In genomic region chr1:36094621-36095061, GRCh38 we compare ENCODE assay signal across 23 cellular contexts. TPM values are rescaled to one million over a fixed set of nuclear protein-coding genes. Genes with fewer than 3 reads are reported as not detected.
DNase-seq lines count a peak whose midpoint lies in the region; ATAC-seq, FAIRE-seq and TF ChIP-seq lines count a peak whose summit lies in the region.
"Had no signal": no experiment of that assay in that cellular context is flagged by ENCODE, and none has a peak within 500 bp of the region (broad histone marks: within the 10 kb centered on the region; RNA-seq: fewer than 3 reads in every experiment).

No MANE protein-coding gene starts in this region.

- H3K27me3 Mint-ChIP-seq in activated T-cell treated with anti-CD3 and anti-CD28 coated beads, Interleukin-2, amount 50 U/mL, for 4 hours (ENCODE audit: low read depth): no peaks in the 10 kb centered on the region
- H3K27me3 Mint-ChIP-seq: stimulated activated naive B cell treated with anti-CD40 and anti-IgM and Interleukin-4, amounts not matched to agents 10 μg/mL and 1 μg/mL and 100 μg/mL, for 72 hours; T-cell had no signal

- H3K4me1 ChIP-seq in kidney (ENCODE audit: control insufficient read depth in 1 of 2, insufficient read depth in 1 of 2, low read depth in 1 of 2, low read length in 2 of 2): peaks cover 1 to 10% of the 10 kb centered on the region in 2 donors
- H3K4me1 ChIP-seq in suprapubic skin: peaks cover 33% of the 10 kb centered on the region
- H3K4me1 ChIP-seq: Caco-2 had no signal

- TF ChIP-seq EP300 in suprapubic skin (IDR thresholded peaks at IDR 0.05): no peak

- peaks cover 11% of the 10 kb centered on the region for H3K36me3 Mint-ChIP-seq in activated T-cell treated with anti-CD3 and anti-CD28 coated beads, Interleukin-2, amount 50 U/mL, for 4 hours (ENCODE audit: insufficient read depth)
- H3K36me3 Mint-ChIP-seq: natural killer cell had no signal

- no peaks in the 10 kb centered on the region for H3K9me3 ChIP-seq in kidney (ENCODE audit: control insufficient read depth in 1 of 2, low read length in 2 of 2)
- no peaks in the 10 kb centered on the region for H3K9me3 ChIP-seq in suprapubic skin
- H3K9me3 ChIP-seq: A549, Caco-2, psoas muscle had no signal

- peak; percentile 8 for DNase-seq in activated T-cell treated with anti-CD3 and anti-CD28 coated beads, Interleukin-2, amount 50 U/mL, for 1 hour
- DNase-seq in activated T-cell treated with anti-CD3 and anti-CD28 coated beads, Interleukin-2, amount 50 U/mL, for 4 hours: no peak
- peak; percentile 30 for DNase-seq in kidney
- peak; percentile 46 to 80 for DNase-seq in suprapubic skin (ENCODE audit: low spot score in 2 of 2)
- no peak for DNase-seq in ureter (ENCODE audit: low spot score)
- DNase-seq in COLO668 (lab: John Stamatoyannopoulos, UW; ENCODE audit: unreplicated experiment): no peak
- no peak for DNase-seq in NAMALWA (ENCODE audit: low spot score)
- DNase-seq: activated CD4-positive, alpha-beta T cell treated with anti-CD3 and anti-CD28 coated beads, Interleukin-2, amount 50 U/mL, for 4 hours; Caco-2; central memory CD4-positive, alpha-beta T cell; natural killer cell; NCI-H146; NCI-H2227 treated with DMSO at 0.1 percent for 48 hours; stimulated activated naive B cell treated with anti-CD40 and anti-IgM and Interleukin-4, amounts not matched to agents 10 μg/mL and 1 μg/mL and 100 μg/mL, for 72 hours had no signal

- no peak overlapping the region for H3K9ac ChIP-seq in kidney (ENCODE audit: low read length in 2 of 2)

- H3K9me3 Mint-ChIP-seq in activated T-cell treated with anti-CD3 and anti-CD28 coated beads, Interleukin-2, amount 50 U/mL, for 4 hours: no peaks in the 10 kb centered on the region
- H3K9me3 Mint-ChIP-seq: activated T-helper 1 cell treated with anti-CD3 and anti-CD28 coated beads, Interleukin-12 subunit alpha, Interleukin-12 subunit beta, Interleukin-2, Interleukin-4 antibody, amounts not matched to agents 30 ng/mL and 10 ng/mL and 1 ng/mL, durations not matched to agents 14 hours and 24 hours and 36 hours; natural killer cell; stimulated activated naive B cell treated with anti-CD40 and anti-IgM and Interleukin-4, amounts not matched to agents 10 μg/mL and 1 μg/mL and 100 μg/mL, for 72 hours; T-cell had no signal

- no peak for TF ChIP-seq POLR2A in suprapubic skin (IDR thresholded peaks at IDR 0.05)

- ATAC-seq in activated T-cell treated with anti-CD3 and anti-CD28 coated beads, Interleukin-2, amount 50 U/mL, for 4 hours: no peak
- ATAC-seq: A549; natural killer cell; stimulated activated naive B cell treated with anti-CD40 and anti-IgM and Interleukin-4, amounts not matched to agents 10 μg/mL and 1 μg/mL and 100 μg/mL, for 72 hours; T-cell had no signal

- no peak overlapping the region for H3K4me3 Mint-ChIP-seq in activated T-cell treated with anti-CD3 and anti-CD28 coated beads, Interleukin-2, amount 50 U/mL, for 4 hours
- H3K4me3 Mint-ChIP-seq: activated T-helper 1 cell treated with anti-CD3 and anti-CD28 coated beads, Interleukin-12 subunit alpha, Interleukin-12 subunit beta, Interleukin-2, Interleukin-4 antibody, amounts not matched to agents 30 ng/mL and 10 ng/mL and 1 ng/mL, durations not matched to agents 14 hours and 24 hours and 36 hours; natural killer cell; stimulated activated naive B cell treated with anti-CD40 and anti-IgM and Interleukin-4, amounts not matched to agents 10 μg/mL and 1 μg/mL and 100 μg/mL, for 72 hours; T-cell had no signal

- TF ChIP-seq CTCF in kidney (IDR thresholded peaks at IDR 0.05; ENCODE audit: borderline replicate concordance, extremely low read depth, insufficient read depth): no peak
- no peak for TF ChIP-seq CTCF in suprapubic skin (IDR thresholded peaks at IDR 0.05)

- no peaks in the 10 kb centered on the region for H3K27me3 ChIP-seq in suprapubic skin

- peaks cover 13% of the 10 kb centered on the region for H3K4me1 Mint-ChIP-seq in activated T-cell treated with anti-CD3 and anti-CD28 coated beads, Interleukin-2, amount 50 U/mL, for 4 hours (ENCODE audit: low read depth)

- WGBS in suprapubic skin: 64% methylated on average over 8 of the region's 8 CpGs

- no peak for FAIRE-seq in kidney (lab: Jason Lieb, UNC)
- FAIRE-seq: A549, GM12892, urothelium cell line had no signal

- H3K36me3 ChIP-seq in kidney (ENCODE audit: control insufficient read depth in 1 of 2, insufficient read depth in 2 of 2, low read length in 2 of 2) (peaks cover 15 to 34% of the 10 kb centered on the region in 2 donors), suprapubic skin (peaks cover 32% of the 10 kb centered on the region)

- intact Hi-C loops in kidney (cut with DNase I): no loop called here

- H3K27ac ChIP-seq in angular gyrus (ENCODE audit: low read depth, low read length): peak overlapping the region; percentile 94
- H3K27ac ChIP-seq in kidney (ENCODE audit: low read depth in 2 of 2, low read length in 2 of 2): peak overlapping the region; percentile 27 to 32
- H3K27ac ChIP-seq in suprapubic skin: peak overlapping the region; percentile 14
- H3K27ac ChIP-seq: A549, psoas muscle had no signal

- H3K4me3 ChIP-seq in kidney (ENCODE audit: low read length in 2 of 2) (no peak overlapping the region), suprapubic skin (no peak overlapping the region)
- H3K4me3 ChIP-seq: A549, psoas muscle had no signal

RNA-seq across cellular contexts. Expression of gene ADPRS, which starts 5.9 kb away (rescaled TPM):
- 10 to 100 TPM; 45.6 to 52.0 (median 47.4) TPM for total RNA-seq in activated T-cell treated with anti-CD3 and anti-CD28 coated beads, Interleukin-2, amount 50 U/mL, for 4 hours
- 26.9 TPM for total RNA-seq in kidney
- polyA plus RNA-seq in kidney (ENCODE audit: insufficient read depth, low read depth, low replicate concordance): 36.4 TPM
- 10 to 100 TPM; 40.5 to 68.5 (median 51.9) TPM for total RNA-seq in suprapubic skin
- 24.1 TPM for total RNA-seq in ureter

RNA-seq across cellular contexts. Expression of gene TEKT2, which starts 10.7 kb away (rescaled TPM):
- total RNA-seq in activated T-cell treated with anti-CD3 and anti-CD28 coated beads, Interleukin-2, amount 50 U/mL, for 4 hours: under 1 TPM in 2 of 3 donors, not detected in 1; 0.20 to 0.27 TPM
- total RNA-seq in kidney: 5.7 TPM
- polyA plus RNA-seq in kidney (ENCODE audit: insufficient read depth, low read depth, low replicate concordance): 2.4 TPM
- under 1 TPM in 1 of 4 donors, not detected in 3; 0.38 TPM for total RNA-seq in suprapubic skin
- total RNA-seq in ureter: not detected
- total RNA-seq: Caco-2, G401, M059J, psoas muscle had no signal

RNA-seq across cellular contexts. Expression of gene COL8A2, which starts 30.4 kb away (rescaled TPM):
- under 1 TPM; 0.08 to 0.43 (median 0.18) TPM for total RNA-seq in activated T-cell treated with anti-CD3 and anti-CD28 coated beads, Interleukin-2, amount 50 U/mL, for 4 hours
- 6.4 TPM for total RNA-seq in kidney
- 0.90 TPM for polyA plus RNA-seq in kidney (ENCODE audit: insufficient read depth, low read depth, low replicate concordance)
- 1 to 10 TPM; 4.9 to 5.6 (median 5.2) TPM for total RNA-seq in suprapubic skin
- total RNA-seq in ureter: 8.0 TPM

RNA-seq across cellular contexts. Expression of gene TRAPPC3, which starts 54.6 kb away (rescaled TPM):
- 10 to 100 TPM; 64.2 to 69.6 (median 65.9) TPM for total RNA-seq in activated T-cell treated with anti-CD3 and anti-CD28 coated beads, Interleukin-2, amount 50 U/mL, for 4 hours
- total RNA-seq in kidney: 58.4 TPM
- 102 TPM for polyA plus RNA-seq in kidney (ENCODE audit: insufficient read depth, low read depth, low replicate concordance)
- 100 to 1,000 TPM in 2 of 4 donors, 10 to 100 TPM in 2; 68.7 to 111 (median 97.5) TPM for total RNA-seq in suprapubic skin
- total RNA-seq in ureter: 55.0 TPM

Comparison
In these comparisons a context has a peak if more than half of its experiments do, and no peak if none do; other contexts are left out.
1. DNase-seq: peak in activated T-cell treated with anti-CD3 and anti-CD28 coated beads, Interleukin-2, amount 50 U/mL, for 1 hour (single experiment), kidney (single experiment) and suprapubic skin (2 of 2); none in activated T-cell treated with anti-CD3 and anti-CD28 coated beads, Interleukin-2, amount 50 U/mL, for 4 hours (single experiment), ureter (single experiment), COLO668 (single experiment) and NAMALWA (single experiment).
2. H3K27ac ChIP-seq: peak in every context shown above with its lines; median percentile 94 in angular gyrus; 30 in kidney; 14 in suprapubic skin.